Comparison of ENCODE assay signal across 19 cellular contexts in the genomic region with DNA sequence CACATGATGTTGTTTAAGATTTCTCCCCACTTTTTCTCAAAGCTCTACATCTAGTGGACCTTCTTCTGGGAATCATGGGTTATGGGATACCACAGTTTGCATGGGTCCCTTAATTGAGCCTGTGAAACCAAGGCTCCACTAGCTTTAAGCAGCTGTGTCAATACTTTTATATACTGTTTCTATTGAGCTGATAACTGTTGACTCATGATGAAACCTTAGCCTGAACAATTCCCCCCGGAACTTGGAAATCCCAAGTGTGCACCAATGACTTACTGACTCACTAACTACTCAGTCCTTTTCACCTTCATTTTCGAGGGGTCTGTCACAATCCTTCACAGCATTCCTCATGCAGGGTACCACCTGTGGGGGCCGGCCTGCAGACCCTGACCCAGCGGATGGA.
"Had no signal": no experiment of that assay in that cellular context is flagged by ENCODE, and none has a peak within 500 bp of the region (broad histone marks: within the 10 kb centered on the region; RNA-seq: fewer than 3 reads in every experiment).

No MANE protein-coding gene starts in this region.

- H3K4me1 ChIP-seq: lower lobe of right lung, prostate gland, right atrium auricular region, stomach, thyroid gland, vagina had no signal

- H3K4me3 ChIP-seq: lower lobe of right lung, prostate gland, right atrium auricular region, stomach, thyroid gland, vagina had no signal

- H3K36me3 ChIP-seq: lower lobe of right lung, prostate gland, right atrium auricular region, stomach, thyroid gland, vagina had no signal

- ATAC-seq: effector memory CD8-positive, alpha-beta T cell; left ventricle myocardium superior; lower lobe of right lung; naive thymus-derived CD8-positive, alpha-beta T cell; sciatic nerve; stimulated activated effector memory CD8-positive, alpha-beta T cell treated with anti-CD3 and anti-CD28 coated beads, Interleukin-12 subunit alpha, Interleukin-12 subunit beta, amount 100 ng/mL, for 72 hours had no signal

- DNase-seq: effector memory CD8-positive, alpha-beta T cell; hypothalamus; left ventricle myocardium superior; lower lobe of right lung; naive thymus-derived CD8-positive, alpha-beta T cell; nephron progenitor cell; nucleus accumbens; stimulated activated CD4-positive, alpha-beta T cell treated with anti-CD3 and anti-CD28 coated beads, Interleukin-2, amount 100 ng/mL, for 24 hours; stimulated activated CD4-positive, alpha-beta T cell treated with anti-CD3 and anti-CD28 coated beads, Interleukin-4, amount 100 ng/mL, for 24 hours; stimulated activated naive CD4-positive, alpha-beta T cell treated with Interleukin-2 at 50 U/mL for 16 hours; stomach; thyroid gland; trophoblast cell had no signal

- H3K27ac ChIP-seq: lower lobe of right lung, prostate gland, right atrium auricular region, stomach, thyroid gland, vagina had no signal

- FAIRE-seq: keratinocyte had no signal

- H3K27me3 ChIP-seq: right atrium auricular region, stomach, thyroid gland, vagina had no signal

- H3K9me3 ChIP-seq: lower lobe of right lung, prostate gland, thyroid gland, vagina had no signal
